Comparison of ENCODE assay signal across 22 cellular contexts in the genomic region with DNA sequence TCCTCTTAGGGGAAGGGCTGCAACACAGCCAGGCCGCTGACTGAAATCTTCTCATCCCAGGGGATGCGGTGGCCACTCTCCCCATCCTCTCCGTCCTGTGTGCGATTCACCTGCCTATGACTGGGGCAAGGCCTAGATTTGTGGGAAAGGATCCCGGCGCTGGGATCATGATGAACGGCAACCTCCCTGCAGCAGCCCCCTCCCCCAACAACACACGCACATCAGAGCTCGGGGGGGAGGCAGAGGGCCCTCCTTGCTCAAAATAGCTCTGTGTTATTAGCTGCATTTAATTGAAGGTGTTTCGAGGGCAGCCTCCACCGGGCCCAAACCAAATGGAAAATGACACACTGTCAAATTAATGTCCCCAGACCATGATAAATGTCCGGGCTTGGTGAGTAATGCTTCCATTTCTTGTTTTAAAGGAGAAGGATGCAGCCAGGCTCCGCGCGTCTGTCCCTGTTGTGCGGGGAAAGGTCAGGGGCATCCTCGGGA. TPM values are rescaled to one million over a fixed set of nuclear protein-coding genes. Genes with fewer than 3 reads are reported as not detected.
A peak's percentile ranks its signal among the peaks of the same experiment; 100 is the strongest.
DNase-seq lines count a peak whose midpoint lies in the region; ATAC-seq, FAIRE-seq and TF ChIP-seq lines count a peak whose summit lies in the region.
"Had no signal": no experiment of that assay in that cellular context is flagged by ENCODE, and none has a peak within 500 bp of the region (broad histone marks: within the 10 kb centered on the region; RNA-seq: fewer than 3 reads in every experiment).

No MANE protein-coding gene starts in this region.

- H3K4me3 Mint-ChIP-seq in neural progenitor cell = peak overlapping the region; percentile 8
- H3K4me3 Mint-ChIP-seq: activated CD4-positive, alpha-beta T cell treated with anti-CD3 and anti-CD28 coated beads, Interleukin-2, amount 10 ng/mL, durations not matched to agents 7 days and 5 days had no signal

- no peak overlapping the region for H2AFZ ChIP-seq in K562 (ENCODE audit: low read depth, low read length)
- H2AFZ ChIP-seq in neural progenitor cell (replicated peaks) = no peak overlapping the region

- H3K4me1 ChIP-seq in K562 (replicated peaks in 1 of 2; ENCODE audit: control insufficient read depth in 2 of 2, insufficient read depth in 2 of 2, low read length in 2 of 2) (peaks cover 5% of the 10 kb centered on the region in 2 experiments; a peak in 2 of 5 replicates), neural progenitor cell (peaks cover 8% of the 10 kb centered on the region), upper lobe of right lung (peaks cover 39% of the 10 kb centered on the region), esophagus squamous epithelium (peaks cover 0 to 37% (median 4%) of the 10 kb centered on the region in 3 donors)
- H3K4me1 ChIP-seq: HAP-1 had no signal

- CTCF ChIA-PET in K562 (lab: Yijun Ruan, JAX; ENCODE audit: low intra/inter-chr PET ratio) = no interaction called here

- peak overlapping the region; percentile 19 for H3K27ac Mint-ChIP-seq in neural progenitor cell
- H3K27ac Mint-ChIP-seq: activated CD4-positive, alpha-beta T cell treated with anti-CD3 and anti-CD28 coated beads, Interleukin-2, amount 10 ng/mL, durations not matched to agents 7 days and 5 days had no signal

- H3K4me2 ChIP-seq in K562 (ENCODE audit: insufficient read depth, low read length) (no peak overlapping the region), neural progenitor cell (no peak overlapping the region)
- H3K4me2 ChIP-seq: A549 had no signal

- H3K36me3 ChIP-seq in K562 (ENCODE audit: control insufficient read depth, insufficient read depth, low read length) (no peaks in the 10 kb centered on the region), neural progenitor cell (no peaks in the 10 kb centered on the region), upper lobe of right lung (no peaks in the 10 kb centered on the region), esophagus squamous epithelium (no peaks in the 10 kb centered on the region)
- H3K36me3 ChIP-seq: HAP-1, MG63, stomach, vagina had no signal

- ATAC-seq in Right ventricle myocardium inferior = no peak
- ATAC-seq in K562 = no peak
- ATAC-seq in upper lobe of right lung = no peak
- ATAC-seq in HG03139 (IDR thresholded peaks at IDR 0.05; ENCODE audit: unreplicated experiment) = no peak
- ATAC-seq: A549, foreskin keratinocyte, GM12878 had no signal

- H3K9me3 ChIP-seq in K562 (replicated peaks; ENCODE audit: control insufficient read depth, insufficient read depth, low read depth, low read length) (no peaks in the 10 kb centered on the region), neural progenitor cell (ENCODE audit: low read depth) (no peaks in the 10 kb centered on the region), upper lobe of right lung (no peaks in the 10 kb centered on the region), esophagus squamous epithelium (no peaks in the 10 kb centered on the region)
- H3K9me3 ChIP-seq: A549, HAP-1, MG63, stomach, vagina had no signal

- POLR2A ChIA-PET in K562 (lab: Yijun Ruan, JAX) = interaction anchor here (1.4 kb wide), 1 partner anchor 20 kb away, joined by 3 read pairs; no protein-coding TSS in a partner anchor

- H3K27ac ChIP-seq in K562 (ENCODE audit: extremely low read depth, low read depth, low read length) = no peak overlapping the region
- H3K27ac ChIP-seq in neural progenitor cell = no peak overlapping the region
- peak overlapping the region; percentile 47 for H3K27ac ChIP-seq in upper lobe of right lung
- H3K27ac ChIP-seq in esophagus squamous epithelium = no peak overlapping the region
- H3K27ac ChIP-seq: A549, dorsolateral prefrontal cortex, epithelial cell of prostate, foreskin keratinocyte, vagina had no signal

- TF ChIP-seq POLR2A in K562 (conservative IDR thresholded peaks at IDR 0.05) (no peak), esophagus squamous epithelium (IDR thresholded peaks at IDR 0.05) (no peak)

- no peaks in the 10 kb centered on the region for H3K9me1 ChIP-seq in K562 (ENCODE audit: control insufficient read depth, insufficient read depth, low read length)

- in situ Hi-C loops in K562 (cut with MboI) = no loop called here

- H3K27me3 ChIP-seq in K562 (ENCODE audit: control insufficient read depth in 2 of 2, insufficient read depth in 2 of 2, low read length in 2 of 2) = peaks cover 35 to 54% of the 10 kb centered on the region in 2 experiments
- H3K27me3 ChIP-seq in neural progenitor cell = no peaks in the 10 kb centered on the region
- H3K27me3 ChIP-seq in upper lobe of right lung = no peaks in the 10 kb centered on the region
- H3K27me3 ChIP-seq in esophagus squamous epithelium = peaks cover 0 to 28% (median 0%) of the 10 kb centered on the region in 4 donors
- H3K27me3 ChIP-seq: MG63, stomach, vagina had no signal

- TF ChIP-seq RAD21 in K562 (CRISPR knock-in tag; conservative IDR thresholded peaks at IDR 0.05 in 1 of 2, IDR thresholded peaks at IDR 0.05 in 1 of 2) = no peak

- H3K9me3 Mint-ChIP-seq in neural progenitor cell = peaks cover 6% of the 10 kb centered on the region
- H3K9me3 Mint-ChIP-seq: activated CD4-positive, alpha-beta T cell treated with anti-CD3 and anti-CD28 coated beads, Interleukin-2, amount 10 ng/mL, durations not matched to agents 7 days and 5 days had no signal

- WGBS in K562 (ENCODE audit: insufficient coverage, low coverage, missing lambda C conversion rate) = 5% methylated on average over 15 of the region's 17 CpGs
- WGBS in esophagus squamous epithelium, 2 donors = 75 to 77% methylated on average over 9 to 12 of the region's 17 CpGs

- FAIRE-seq in K562 (lab: Jason Lieb, UNC) = no peak
- FAIRE-seq: A549, GM12878 had no signal

- no peaks in the 10 kb centered on the region for H3F3A ChIP-seq in neural progenitor cell (ENCODE audit: low read depth)

- H3K36me3 Mint-ChIP-seq in neural progenitor cell = no peaks in the 10 kb centered on the region

- H3K4me3 ChIP-seq in K562 = no peak overlapping the region
- H3K4me3 ChIP-seq in neural progenitor cell = no peak overlapping the region
- H3K4me3 ChIP-seq in upper lobe of right lung = no peak overlapping the region
- no peak overlapping the region for H3K4me3 ChIP-seq in esophagus squamous epithelium
- H3K4me3 ChIP-seq: A549, dorsolateral prefrontal cortex, GM12878, HAP-1, MG63, stomach, vagina had no signal

- H4K20me1 ChIP-seq in K562 (replicated peaks; ENCODE audit: control insufficient read depth, insufficient read depth, low read length) = no peaks in the 10 kb centered on the region; the same call in 1 of the 2 replicates
- no peaks in the 10 kb centered on the region for H4K20me1 ChIP-seq in neural progenitor cell (ENCODE audit: low read depth)

- intact Hi-C loops in cardiac septum (cut with DNase I) (no loop called here), Right ventricle myocardium inferior (cut with DNase I) (no loop called here), K562 (cut with micrococcal nuclease) (no loop called here), upper lobe of right lung (cut with DNase I) (no loop called here), esophagus squamous epithelium (cut with DNase I) (no loop called here)

- peaks cover 17% of the 10 kb centered on the region for H3K27me3 Mint-ChIP-seq in neural progenitor cell (ENCODE audit: insufficient read depth, low read depth)

- H3K79me2 ChIP-seq in K562 (ENCODE audit: control insufficient read depth, insufficient read depth, low read length) (no peaks in the 10 kb centered on the region), neural progenitor cell (ENCODE audit: low read depth) (no peaks in the 10 kb centered on the region)

- TF ChIP-seq CTCF in K562 (IDR thresholded peaks at IDR 0.05 in 2 of 3, conservative IDR thresholded peaks at IDR 0.05 in 1 of 3; ENCODE audit: insufficient read depth in 2 of 3, low read depth in 1 of 3, low read length in 3 of 3) = no peak
- no peak for TF ChIP-seq CTCF in neural progenitor cell (IDR thresholded peaks at IDR 0.05)
- TF ChIP-seq CTCF in upper lobe of right lung (IDR thresholded peaks at IDR 0.05) = no peak
- TF ChIP-seq CTCF in esophagus squamous epithelium (IDR thresholded peaks at IDR 0.05) = no peak

- H3K9ac ChIP-seq in K562 (ENCODE audit: insufficient read depth in 1 of 2, low read depth in 2 of 2, low read length in 2 of 2) = no peak overlapping the region
- no peak overlapping the region for H3K9ac ChIP-seq in neural progenitor cell

- peaks cover 41% of the 10 kb centered on the region for H3K4me1 Mint-ChIP-seq in neural progenitor cell
- H3K4me1 Mint-ChIP-seq: activated CD4-positive, alpha-beta T cell treated with anti-CD3 and anti-CD28 coated beads, Interleukin-2, amount 10 ng/mL, durations not matched to agents 7 days and 5 days had no signal

- TF ChIP-seq EP300 in K562 (IDR thresholded peaks at IDR 0.05; ENCODE audit: low read length) = no peak

- no TSS peak for BruUV-seq in K562 (replicated peaks; lab: Mats Ljungman, UMichigan)

- peak; percentile 63 for DNase-seq in cardiac septum (ENCODE audit: low spot score)
- no peak for DNase-seq in Right ventricle myocardium inferior (ENCODE audit: missing footprints)
- no peak for DNase-seq in K562 (ENCODE audit: extremely low read depth in 1 of 4, low spot score in 3 of 4)
- no peak for DNase-seq in neural progenitor cell (ENCODE audit: low spot score)
- DNase-seq in upper lobe of right lung = no peak
- no peak for DNase-seq in esophagus squamous epithelium (lab: John Stamatoyannopoulos, UW)
- DNase-seq in KG1 (lab: John Stamatoyannopoulos, UW) = no peak
- DNase-seq: activated CD4-positive, alpha-beta T cell treated with anti-CD3 and anti-CD28 coated beads, Interleukin-2, amount 10 ng/mL, durations not matched to agents 7 days and 5 days; activated gamma-delta T cell; DMS153; foreskin keratinocyte; GF-D8; MG63; NCI-H187 treated with DMSO at 0.1 percent for 48 hours; stomach had no signal

RNA-seq across cellular contexts. Expression of a gene that starts 56.3 kb away (rescaled TPM):
- total RNA-seq in cardiac septum = 32.6 TPM
- 14.1 TPM for total RNA-seq in Right ventricle myocardium inferior
- total RNA-seq in K562 (2011; cell fraction: chromatin; rRNA removed; ENCODE audit: low replicate concordance) = 47.5 and 98.2 TPM in 2 replicates
- total RNA-seq in K562 (2011; cell fraction: nucleolus; rRNA removed) = 56.7 and 69.2 TPM in 2 replicates
- total RNA-seq in K562 (2011; cell fraction: nucleoplasm; rRNA removed) = 49.1 and 56.6 TPM in 2 replicates
- 26.9 and 31.6 TPM in 2 replicates for total RNA-seq in K562 (2014; rRNA removed)
- total RNA-seq in K562 (2014; rRNA removed; fragmentation: Illumina TruSeq; extraction: Trizol) = 13.4 and 14.2 TPM in 2 replicates
- 14.1 and 14.3 TPM in 2 replicates for total RNA-seq in K562 (2015; rRNA removed; fragmentation: Illumina TruSeq; extraction: Trizol)
- total RNA-seq in K562 (2021) = 78.3 and 84.2 TPM in 2 replicates
- polyA plus RNA-seq in K562 (2011; rRNA removed) = 6.4 and 14.8 TPM in 2 replicates
- 8.4 and 9.7 TPM in 2 replicates for polyA plus RNA-seq in K562 (2011; cell fraction: cytosol; rRNA removed)
- polyA plus RNA-seq in K562 (2011; cell fraction: nucleus; rRNA removed) = 34.5 and 47.6 TPM in 2 replicates
- 33.7 and 52.9 TPM in 2 replicates for polyA plus RNA-seq in K562 (2012)
- 14.4 and 30.2 TPM in 2 replicates for polyA plus RNA-seq in K562 (2014; fragmentation: Illumina TruSeq; extraction: Trizol)
- 1 to 10 TPM; 1.5 to 2.3 TPM for polyA plus RNA-seq in K562 (2014; fragmentation: Nextera tagmentation; extraction: Ambion mirVana)
- polyA plus RNA-seq in K562 (2014; rRNA removed) = 21.1 and 25.2 TPM in 2 replicates
- 32.3 and 47.1 TPM in 2 replicates for polyA minus RNA-seq in K562 (2011; rRNA and poly(A)+ RNA removed)
- polyA minus RNA-seq in K562 (2011; cell fraction: cytosol; rRNA and poly(A)+ RNA removed) = 34.6 and 56.1 TPM in 2 replicates
- 45.1 and 56.8 TPM in 2 replicates for polyA minus RNA-seq in K562 (2011; cell fraction: nucleus; rRNA and poly(A)+ RNA removed)
- total RNA-seq in neural progenitor cell (ENCODE audit: low replicate concordance) = 22.1 and 78.5 TPM in 2 replicates
- total RNA-seq in upper lobe of right lung = 58.8 TPM
- total RNA-seq in esophagus squamous epithelium = 100 to 1,000 TPM in 1 of 4 donors, 10 to 100 TPM in 3; 49.6 to 133 (median 64.4) TPM
